Comparison of ENCODE assay signal across 20 cellular contexts in the genomic region with DNA sequence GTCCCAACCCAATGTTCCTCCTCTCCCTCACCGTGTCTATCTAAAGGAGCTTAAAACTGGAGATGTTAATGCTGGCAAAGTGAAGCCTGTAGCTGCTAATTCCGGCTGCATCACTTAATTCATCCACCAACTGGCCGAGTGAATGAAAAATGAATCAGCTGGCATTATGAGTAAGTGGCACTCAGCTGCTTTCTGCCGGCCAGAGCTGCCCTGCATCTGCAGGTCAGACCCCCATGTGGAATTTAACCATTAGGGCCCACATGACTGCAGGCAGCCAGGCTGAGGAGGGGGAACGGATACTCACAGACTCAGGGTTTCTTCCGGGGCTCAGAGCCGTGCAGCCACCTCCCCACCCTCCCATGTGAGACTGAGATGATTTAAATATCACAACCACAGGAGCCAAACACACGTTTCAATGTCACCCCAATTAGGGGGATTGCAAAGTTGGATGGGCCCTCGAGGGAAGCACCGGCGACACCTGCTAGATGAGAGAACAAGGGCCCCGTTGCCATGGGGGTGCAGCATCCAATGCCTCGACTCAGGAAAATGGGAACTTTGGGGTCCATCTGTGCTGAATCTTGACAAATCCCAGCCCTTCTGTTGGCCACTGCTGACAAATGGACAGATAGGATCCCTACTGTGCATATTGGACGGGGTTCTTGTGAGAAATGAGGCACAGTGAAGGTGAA.
"Had no signal": no experiment of that assay in that cellular context is flagged by ENCODE, and none has a peak within 500 bp of the region (broad histone marks: within the 10 kb centered on the region; RNA-seq: fewer than 3 reads in every experiment).

No MANE protein-coding gene starts in this region.

- H3K27ac ChIP-seq: brain microvascular endothelial cell, colonic mucosa, prostate gland, sigmoid colon, tibial nerve had no signal

- DNase-seq: activated CD4-positive, alpha-beta T cell treated with anti-CD3 and anti-CD28 coated beads for 36 hours; activated CD4-positive, alpha-beta T cell treated with anti-CD3 and anti-CD28 coated beads, Interleukin-2, amount 50 U/mL, for 48 hours; activated naive CD4-positive, alpha-beta T cell treated with anti-CD3 and anti-CD28 coated beads for 36 hours; activated naive CD8-positive, alpha-beta T cell treated with anti-CD3 and anti-CD28 coated beads, Interleukin-2, amount 50 U/mL, for 24 hours; activated T-cell treated with anti-CD3 and anti-CD28 coated beads, Interleukin-2, amount 50 U/mL, for 4 hours; anterior cingulate cortex; brain microvascular endothelial cell; erythroblast; nephron progenitor cell; sigmoid colon; stimulated activated CD4-positive, alpha-beta T cell treated with anti-CD3 and anti-CD28 coated beads, Interleukin-12 subunit alpha, Interleukin-12 subunit beta, amount 100 ng/mL, for 4 hours; stimulated activated CD4-positive, alpha-beta T cell treated with anti-CD3 and anti-CD28 coated beads, Interleukin-2, amount 100 ng/mL, for 24 hours; stimulated activated naive CD4-positive, alpha-beta T cell treated with Interleukin-2 at 50 U/mL for 16 hours had no signal

- H3K4me3 ChIP-seq: colonic mucosa, lung, prostate gland, sigmoid colon, tibial nerve had no signal

- H3K27ac Mint-ChIP-seq: activated CD4-positive, alpha-beta T cell treated with anti-CD3 and anti-CD28 coated beads for 36 hours; activated naive CD4-positive, alpha-beta T cell treated with anti-CD3 and anti-CD28 coated beads for 36 hours; activated naive CD8-positive, alpha-beta T cell treated with anti-CD3 and anti-CD28 coated beads, Interleukin-2, amount 50 U/mL, for 24 hours; mesothelial cell of epicardium; WTC11 had no signal

- H3K4me3 Mint-ChIP-seq: activated CD4-positive, alpha-beta T cell treated with anti-CD3 and anti-CD28 coated beads for 36 hours; activated naive CD4-positive, alpha-beta T cell treated with anti-CD3 and anti-CD28 coated beads for 36 hours; activated naive CD8-positive, alpha-beta T cell treated with anti-CD3 and anti-CD28 coated beads, Interleukin-2, amount 50 U/mL, for 24 hours; activated T-cell treated with anti-CD3 and anti-CD28 coated beads, Interleukin-2, amount 50 U/mL, for 4 hours; central memory CD8-positive, alpha-beta T cell; mesothelial cell of epicardium; nephron progenitor cell; WTC11 had no signal

- ATAC-seq: activated CD4-positive, alpha-beta T cell treated with anti-CD3 and anti-CD28 coated beads for 36 hours; activated naive CD8-positive, alpha-beta T cell treated with anti-CD3 and anti-CD28 coated beads, Interleukin-2, amount 50 U/mL, for 24 hours; activated T-cell treated with anti-CD3 and anti-CD28 coated beads, Interleukin-2, amount 50 U/mL, for 4 hours; WTC11 had no signal

- H3K27me3 Mint-ChIP-seq: activated CD4-positive, alpha-beta T cell treated with anti-CD3 and anti-CD28 coated beads for 36 hours; activated naive CD8-positive, alpha-beta T cell treated with anti-CD3 and anti-CD28 coated beads, Interleukin-2, amount 50 U/mL, for 24 hours had no signal

- H3K36me3 Mint-ChIP-seq: mesothelial cell of epicardium, WTC11 had no signal

- H3K9me3 Mint-ChIP-seq: activated naive CD4-positive, alpha-beta T cell treated with anti-CD3 and anti-CD28 coated beads for 36 hours; activated naive CD8-positive, alpha-beta T cell treated with anti-CD3 and anti-CD28 coated beads, Interleukin-2, amount 50 U/mL, for 24 hours; activated T-cell treated with anti-CD3 and anti-CD28 coated beads, Interleukin-2, amount 50 U/mL, for 4 hours; central memory CD8-positive, alpha-beta T cell; mesothelial cell of epicardium; WTC11 had no signal
